1 cellular context compared by ENCODE assay signal in the genomic region with DNA sequence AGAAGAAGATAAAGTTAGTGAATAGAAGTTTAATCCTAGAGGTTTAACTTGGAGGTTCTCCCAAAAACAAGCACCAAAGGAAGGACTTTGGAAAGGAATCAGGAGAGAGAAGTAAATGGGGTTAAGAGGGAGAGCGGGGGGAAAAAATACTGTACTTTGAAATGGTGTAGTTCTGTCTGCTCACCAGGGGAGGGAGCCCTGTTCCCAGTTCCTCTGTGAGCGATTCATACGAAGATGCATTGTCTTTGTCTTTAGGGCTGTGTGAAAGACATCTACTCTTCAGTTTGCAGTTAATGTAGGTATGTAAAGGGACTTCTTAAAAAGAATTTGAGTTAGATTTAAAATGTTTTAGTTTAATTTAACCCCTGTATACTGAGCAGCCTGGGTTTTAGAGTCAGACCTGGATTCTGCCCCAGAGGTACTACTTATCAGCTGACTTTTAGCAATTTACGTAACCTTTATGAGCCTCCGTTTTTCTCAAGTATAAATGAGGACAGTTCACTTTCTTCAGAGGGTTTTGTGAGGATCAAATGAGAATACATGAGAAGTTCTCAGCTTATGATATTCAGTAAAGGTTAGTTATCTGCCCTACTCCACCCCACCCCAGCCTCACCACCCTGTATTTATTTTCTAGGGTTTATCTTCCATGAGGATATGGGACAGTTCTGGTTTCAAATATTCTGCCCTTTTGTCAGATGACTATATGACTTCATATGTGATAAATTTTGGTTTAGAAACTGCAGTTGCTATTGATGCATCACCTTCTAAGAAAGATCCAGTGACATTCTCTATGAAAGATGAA.
A peak's percentile ranks its signal among the peaks of the same experiment; 100 is the strongest.
TF ChIP-seq lines count a peak whose summit lies in the region.

No MANE protein-coding gene starts in this region.

TF ChIP-seq in K562, 482 proteins besides CTCF, POLR2A, EP300 and RAD21 (continued from another document):
- TF ChIP-seq, protein P1, sequence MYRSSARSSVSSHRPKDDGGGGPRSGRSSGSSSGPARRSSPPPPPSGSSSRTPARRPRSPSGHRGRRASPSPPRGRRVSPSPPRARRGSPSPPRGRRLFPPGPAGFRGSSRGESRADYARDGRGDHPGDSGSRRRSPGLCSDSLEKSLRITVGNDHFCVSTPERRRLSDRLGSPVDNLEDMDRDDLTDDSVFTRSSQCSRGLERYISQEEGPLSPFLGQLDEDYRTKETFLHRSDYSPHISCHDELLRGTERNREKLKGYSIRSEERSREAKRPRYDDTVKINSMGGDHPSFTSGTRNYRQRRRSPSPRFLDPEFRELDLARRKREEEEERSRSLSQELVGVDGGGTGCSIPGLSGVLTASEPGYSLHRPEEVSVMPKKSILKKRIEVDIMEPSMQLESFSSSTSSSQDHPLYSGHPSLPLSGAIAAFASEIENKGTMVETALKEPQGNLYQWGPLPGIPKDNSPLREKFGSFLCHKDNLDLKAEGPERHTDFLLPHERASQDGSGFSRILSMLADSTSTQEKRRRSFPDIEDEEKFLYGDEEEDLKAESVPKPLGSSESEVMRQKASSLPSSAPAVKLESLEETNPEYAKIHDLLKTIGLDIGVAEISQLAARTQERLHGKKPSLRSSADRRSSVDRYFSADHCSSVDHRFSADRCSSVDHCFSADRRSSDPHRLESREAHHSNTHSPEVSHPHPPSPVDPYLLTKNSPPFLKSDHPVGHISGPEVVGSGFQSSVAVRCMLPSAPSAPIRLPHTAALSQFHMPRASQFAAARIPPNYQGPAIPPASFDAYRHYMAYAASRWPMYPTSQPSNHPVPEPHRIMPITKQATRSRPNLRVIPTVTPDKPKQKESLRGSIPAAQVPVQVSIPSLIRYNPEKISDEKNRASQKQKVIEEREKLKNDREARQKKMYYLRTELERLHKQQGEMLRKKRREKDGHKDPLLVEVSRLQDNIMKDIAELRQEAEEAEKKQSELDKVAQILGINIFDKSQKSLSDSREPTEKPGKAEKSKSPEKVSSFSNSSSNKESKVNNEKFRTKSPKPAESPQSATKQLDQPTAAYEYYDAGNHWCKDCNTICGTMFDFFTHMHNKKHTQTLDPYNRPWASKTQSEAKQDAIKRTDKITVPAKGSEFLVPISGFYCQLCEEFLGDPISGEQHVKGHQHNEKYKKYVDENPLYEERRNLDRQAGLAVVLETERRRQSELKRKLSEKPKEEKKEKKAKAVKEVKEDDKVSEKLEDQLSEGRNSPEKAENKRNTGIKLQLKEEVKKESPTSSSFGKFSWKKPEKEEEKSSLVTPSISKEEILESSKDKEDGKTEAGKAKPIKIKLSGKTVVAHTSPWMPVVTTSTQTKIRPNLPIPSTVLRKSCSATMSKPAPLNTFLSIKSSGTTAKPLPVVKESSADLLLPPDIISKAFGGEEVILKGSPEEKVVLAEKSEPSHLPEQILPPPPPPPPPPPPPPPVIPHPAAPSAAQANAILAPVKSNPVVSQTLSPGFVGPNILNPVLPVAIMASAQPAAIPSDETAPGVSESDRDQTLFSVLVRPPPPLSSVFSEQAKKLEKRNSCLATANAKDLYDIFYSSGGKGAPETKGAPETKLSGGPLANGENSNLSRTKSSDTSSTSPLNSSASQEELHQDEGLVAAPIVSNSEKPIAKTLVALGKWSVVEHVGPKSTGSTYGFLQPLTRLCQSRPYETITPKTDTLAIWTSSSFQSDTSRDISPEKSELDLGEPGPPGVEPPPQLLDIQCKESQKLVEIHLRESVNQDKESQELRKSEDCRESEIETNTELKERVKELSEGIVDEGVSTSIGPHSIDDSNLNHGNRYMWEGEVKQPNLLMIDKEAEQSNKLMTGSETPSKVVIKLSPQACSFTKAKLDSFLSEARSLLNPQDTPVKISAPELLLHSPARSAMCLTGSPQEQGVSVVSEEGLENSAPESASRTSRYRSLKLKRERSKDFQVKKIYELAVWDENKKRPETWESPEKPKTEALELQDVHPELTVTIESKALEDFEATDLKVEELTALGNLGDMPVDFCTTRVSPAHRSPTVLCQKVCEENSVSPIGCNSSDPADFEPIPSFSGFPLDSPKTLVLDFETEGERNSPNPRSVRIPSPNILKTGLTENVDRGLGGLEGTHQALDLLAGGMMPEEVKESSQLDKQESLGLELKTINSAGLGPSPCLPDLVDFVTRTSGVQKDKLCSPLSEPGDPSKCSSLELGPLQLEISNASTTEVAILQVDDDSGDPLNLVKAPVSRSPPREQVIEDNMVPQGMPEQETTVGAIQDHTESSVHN (IDR thresholded peaks at IDR 0.05; ENCODE audit: borderline replicate concordance in 1 of 2, low read depth in 1 of 2), result no peak
- TF ChIP-seq PHF21A (IDR thresholded peaks at IDR 0.05; ENCODE audit: borderline replicate concordance, low read depth), result no peak
- TF ChIP-seq CBFA2T3 (IDR thresholded peaks at IDR 0.05), result no peak
- TF ChIP-seq TAF15 (IDR thresholded peaks at IDR 0.05; ENCODE audit: low read depth, low read length), result no peak
- TF ChIP-seq SLC30A9 (CRISPR knock-in tag; IDR thresholded peaks at IDR 0.05), result no peak
- TF ChIP-seq TSC22D4 (tag; IDR thresholded peaks at IDR 0.05), result no peak
- no peak for TF ChIP-seq PURB (CRISPR knock-in tag; IDR thresholded peaks at IDR 0.05; ENCODE audit: low read depth)
- TF ChIP-seq CREB3L1 (IDR thresholded peaks at IDR 0.05; ENCODE audit: borderline replicate concordance, low read depth), result no peak
- TF ChIP-seq GTF2B (IDR thresholded peaks at IDR 0.05; ENCODE audit: extremely low read depth, insufficient read length), result no peak
- TF ChIP-seq RB1 (IDR thresholded peaks at IDR 0.05; ENCODE audit: low read depth), result no peak
- no peak for TF ChIP-seq MYC (IDR thresholded peaks at IDR 0.05; ENCODE audit: low read depth, low read length)
- no peak for TF ChIP-seq MYC (CRISPR knock-in tag; IDR thresholded peaks at IDR 0.05; ENCODE audit: borderline replicate concordance, low read depth)
- TF ChIP-seq ELF2 (CRISPR knock-in tag; IDR thresholded peaks at IDR 0.05), result no peak
- TF ChIP-seq SMAD3 (CRISPR knock-in tag; conservative IDR thresholded peaks at IDR 0.05), result no peak
- TF ChIP-seq KLF16 (IDR thresholded peaks at IDR 0.05), result 0 out of 2 replicates have a peak, but pooled peaks have one; percentile 27
- TF ChIP-seq OTX1 (CRISPR knock-in tag; IDR thresholded peaks at IDR 0.05), result no peak
- TF ChIP-seq SPI1 (IDR thresholded peaks at IDR 0.05; ENCODE audit: borderline replicate concordance, low read depth, low read length), result 0 out of 2 replicates have a peak, but pooled peaks have one; percentile 5
- no peak for TF ChIP-seq ZBTB17 (CRISPR knock-in tag; IDR thresholded peaks at IDR 0.05)
- TF ChIP-seq ZFP30 (CRISPR knock-in tag; IDR thresholded peaks at IDR 0.05; ENCODE audit: borderline replicate concordance), result no peak
- no peak for TF ChIP-seq ZNF212 (CRISPR knock-in tag; IDR thresholded peaks at IDR 0.05)
- no peak for TF ChIP-seq SAFB2 (IDR thresholded peaks at IDR 0.05; ENCODE audit: borderline replicate concordance, low read depth, low read length, severe bottlenecking)
- TF ChIP-seq PTBP1 (IDR thresholded peaks at IDR 0.05; ENCODE audit: low read depth, low read length), result no peak
- TF ChIP-seq, protein P2, sequence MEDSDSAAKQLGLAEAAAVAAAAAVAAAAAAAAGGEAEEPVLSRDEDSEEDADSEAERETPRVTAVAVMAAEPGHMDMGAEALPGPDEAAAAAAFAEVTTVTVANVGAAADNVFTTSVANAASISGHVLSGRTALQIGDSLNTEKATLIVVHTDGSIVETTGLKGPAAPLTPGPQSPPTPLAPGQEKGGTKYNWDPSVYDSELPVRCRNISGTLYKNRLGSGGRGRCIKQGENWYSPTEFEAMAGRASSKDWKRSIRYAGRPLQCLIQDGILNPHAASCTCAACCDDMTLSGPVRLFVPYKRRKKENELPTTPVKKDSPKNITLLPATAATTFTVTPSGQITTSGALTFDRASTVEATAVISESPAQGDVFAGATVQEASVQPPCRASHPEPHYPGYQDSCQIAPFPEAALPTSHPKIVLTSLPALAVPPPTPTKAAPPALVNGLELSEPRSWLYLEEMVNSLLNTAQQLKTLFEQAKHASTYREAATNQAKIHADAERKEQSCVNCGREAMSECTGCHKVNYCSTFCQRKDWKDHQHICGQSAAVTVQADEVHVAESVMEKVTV (CRISPR knock-in tag; IDR thresholded peaks at IDR 0.05), result peak; percentile 43; the same call in 1 of the 2 replicates
- no peak for TF ChIP-seq GABPA (tag; conservative IDR thresholded peaks at IDR 0.05; ENCODE audit: low read depth)
- TF ChIP-seq ZNF263 (CRISPR knock-in tag; IDR thresholded peaks at IDR 0.05; ENCODE audit: borderline replicate concordance), result no peak
- TF ChIP-seq GATAD2B (IDR thresholded peaks at IDR 0.05; ENCODE audit: borderline replicate concordance), result no peak
- no peak for TF ChIP-seq TCF7L2 (IDR thresholded peaks at IDR 0.05; ENCODE audit: low read depth, low read length)
- no peak for TF ChIP-seq ZNF280A (IDR thresholded peaks at IDR 0.05; ENCODE audit: low read depth, partially characterized antibody)
- TF ChIP-seq ZHX1 (conservative IDR thresholded peaks at IDR 0.05; ENCODE audit: low read length), result no peak
- no peak for TF ChIP-seq U2AF2 (optimal IDR thresholded peaks at IDR 0.05; ENCODE audit: low read depth, low read length)
- no peak for TF ChIP-seq TAL1 (IDR thresholded peaks at IDR 0.05)
- TF ChIP-seq SMC3 (conservative IDR thresholded peaks at IDR 0.05; ENCODE audit: insufficient read depth, low read depth, low read length), result peak; percentile 67
- no peak for TF ChIP-seq NBN (IDR thresholded peaks at IDR 0.05; ENCODE audit: low read depth)
- no peak for TF ChIP-seq ZNF12 (CRISPR knock-in tag; IDR thresholded peaks at IDR 0.05)
- TF ChIP-seq ESRRA (IDR thresholded peaks at IDR 0.05; ENCODE audit: borderline replicate concordance, low read depth), result no peak
- TF ChIP-seq CC2D1A (IDR thresholded peaks at IDR 0.05), result 0 out of 2 replicates have a peak, but pooled peaks have one; percentile 38
- TF ChIP-seq FOXK1 (CRISPR knock-in tag; IDR thresholded peaks at IDR 0.05; ENCODE audit: borderline replicate concordance), result no peak
- TF ChIP-seq NFE2 (IDR thresholded peaks at IDR 0.05; ENCODE audit: low read depth), result no peak
- TF ChIP-seq MEF2A (IDR thresholded peaks at IDR 0.05; ENCODE audit: control insufficient read depth, low read depth, low read length), result no peak
- TF ChIP-seq MAZ (CRISPR knock-in tag; conservative IDR thresholded peaks at IDR 0.05 in 1 of 2, IDR thresholded peaks at IDR 0.05 in 1 of 2), result peak in 1 of 2 experiments; percentile 41; a peak in 1 of 4 replicates
- TF ChIP-seq YY1 (IDR thresholded peaks at IDR 0.05; ENCODE audit: borderline replicate concordance in 1 of 3, control insufficient read depth in 1 of 3, extremely low read depth in 1 of 3, insufficient read depth in 3 of 3, insufficient read length in 1 of 3, insufficient replicate concordance in 2 of 3, low read depth in 1 of 3, low read length in 2 of 3), result no peak
- TF ChIP-seq SP2 (IDR thresholded peaks at IDR 0.05; ENCODE audit: extremely low read depth, low read depth, low read length, poor library complexity, severe bottlenecking), result no peak
- no peak for TF ChIP-seq HDGF (IDR thresholded peaks at IDR 0.05)
- no peak for TF ChIP-seq FOS (IDR thresholded peaks at IDR 0.05; ENCODE audit: extremely low read depth, insufficient read length)
TF ChIP-seq in K562: peak in this region for 6.
